ENCODE assay signal across 1 cellular context in genomic region chr17:67358612-67359011, GRCh38.
TF ChIP-seq lines count a peak whose summit lies in the region.

No MANE protein-coding gene starts in this region.

TF ChIP-seq in IMR-90, 13 proteins besides CTCF, POLR2A, EP300 and RAD21 (continued from another document):
- TF ChIP-seq NFE2L2 (IDR thresholded peaks at IDR 0.05; ENCODE audit: low read depth, low read length) (no peak), ELK1 (IDR thresholded peaks at IDR 0.05; ENCODE audit: borderline replicate concordance, low read depth, low read length) (no peak), CEBPB (IDR thresholded peaks at IDR 0.05; ENCODE audit: low read depth, low read length) (no peak), RFX5 (IDR thresholded peaks at IDR 0.05; ENCODE audit: low read depth, low read length) (no peak)
